ENCODE assay signal across 2 cellular contexts in genomic region chr2:119174993-119175347, GRCh38.
A peak's percentile ranks its signal among the peaks of the same experiment; 100 is the strongest.
TF ChIP-seq lines count a peak whose summit lies in the region.

No MANE protein-coding gene starts in this region.

TF ChIP-seq in Ishikawa, 13 proteins besides CTCF, POLR2A, EP300 and RAD21:
- TF ChIP-seq REST (IDR thresholded peaks at IDR 0.05; ENCODE audit: low read depth) = 0 out of 2 replicates have a peak, but pooled peaks have one; percentile 25
- no peak for TF ChIP-seq TEAD4 (IDR thresholded peaks at IDR 0.05)

TF ChIP-seq in K562, 482 proteins besides CTCF, POLR2A, EP300 and RAD21 (continued from another document):
- TF ChIP-seq FOXM1 (IDR thresholded peaks at IDR 0.05; ENCODE audit: low read depth) = no peak
- TF ChIP-seq FOXM1 (CRISPR knock-in tag; IDR thresholded peaks at IDR 0.05; ENCODE audit: low read depth) = no peak
- no peak for TF ChIP-seq CREBBP (IDR thresholded peaks at IDR 0.05; ENCODE audit: low read depth, low read length)
- TF ChIP-seq NRF1 (conservative IDR thresholded peaks at IDR 0.05 in 1 of 2, IDR thresholded peaks at IDR 0.05 in 1 of 2) = no peak
- TF ChIP-seq JUNB (CRISPR knock-in tag; conservative IDR thresholded peaks at IDR 0.05) = no peak
- TF ChIP-seq NR3C1 (CRISPR knock-in tag; IDR thresholded peaks at IDR 0.05) = no peak
